ENCODE assay signal across 24 cellular contexts in the genomic region with DNA sequence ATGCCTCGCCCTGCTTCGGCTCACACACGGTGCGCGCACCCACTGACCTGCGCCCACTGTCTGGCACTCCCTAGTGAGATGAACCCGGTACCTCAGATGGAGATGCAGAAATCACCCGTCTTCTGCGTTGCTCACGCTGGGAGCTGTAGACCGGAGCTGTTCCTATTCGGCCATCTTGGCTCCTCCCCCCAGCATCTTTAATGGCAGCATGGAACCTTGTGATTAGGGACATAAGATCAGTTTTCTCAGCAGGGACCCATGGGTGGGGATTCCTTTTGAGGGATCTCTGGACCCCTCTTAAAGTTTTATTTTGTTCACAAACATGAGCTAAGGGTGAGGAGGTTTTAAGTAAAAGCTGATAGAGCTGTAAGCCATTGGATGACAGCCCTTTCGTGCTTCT. TPM values are rescaled to one million over a fixed set of nuclear protein-coding genes. Genes with fewer than 3 reads are reported as not detected.
"Had no signal": no experiment of that assay in that cellular context is flagged by ENCODE, and none has a peak within 500 bp of the region (broad histone marks: within the 10 kb centered on the region; RNA-seq: fewer than 3 reads in every experiment).

No MANE protein-coding gene starts in this region.

RNA-seq across cellular contexts. Expression of gene MGAM, which starts 9.8 kb away (rescaled TPM):
- total RNA-seq: activated CD8-positive, alpha-beta memory T cell treated with anti-CD3 and anti-CD28 coated beads, Interleukin-2, amount 10 ng/mL, durations not matched to agents 7 days and 5 days; activated CD8-positive, alpha-beta T cell treated with anti-CD3 and anti-CD28 coated beads, Interleukin-2, amount 10 ng/mL, durations not matched to agents 7 days and 5 days; activated T-helper 2 cell treated with anti-CD3 and anti-CD28 coated beads, Interferon-gamma antibody, Interleukin-2, Interleukin-4, amounts not matched to agents 10 μg/mL and 5 μg/mL and 100 μg/mL, durations not matched to agents 14 hours and 24 hours and 36 hours; endothelial cell of umbilical vein; fibroblast of lung had no signal
- polyA plus RNA-seq: endothelial cell of umbilical vein had no signal

RNA-seq across cellular contexts. Expression of gene TAS2R38, which starts 12.4 kb away (rescaled TPM):
- total RNA-seq: activated CD4-positive, alpha-beta T cell treated with anti-CD3 and anti-CD28 coated beads for 36 hours; activated CD8-positive, alpha-beta memory T cell treated with anti-CD3 and anti-CD28 coated beads, Interleukin-2, amount 10 ng/mL, durations not matched to agents 7 days and 5 days; activated CD8-positive, alpha-beta T cell treated with anti-CD3 and anti-CD28 coated beads, Interleukin-2, amount 10 ng/mL, durations not matched to agents 7 days and 5 days; activated T-helper 2 cell treated with anti-CD3 and anti-CD28 coated beads, Interferon-gamma antibody, Interleukin-2, Interleukin-4, amounts not matched to agents 10 μg/mL and 5 μg/mL and 100 μg/mL, durations not matched to agents 14 hours and 24 hours and 36 hours; chondrocyte; endothelial cell of umbilical vein; fibroblast of lung; fibroblast of villous mesenchyme; gastroesophageal sphincter; hepatocyte; kidney; left colon; liver; mucosa of gallbladder; occipital lobe; psoas muscle; sigmoid colon; subcutaneous adipose tissue; thoracic aorta; uterus had no signal
- polyA plus RNA-seq: endothelial cell of umbilical vein, esophagus, fibroblast of lung, hepatocyte, immature natural killer cell, liver, mammary epithelial cell, psoas muscle, sigmoid colon, small intestine had no signal

RNA-seq across cellular contexts. Expression of gene CLEC5A, which starts 39.2 kb away (rescaled TPM):
- total RNA-seq: activated CD4-positive, alpha-beta T cell treated with anti-CD3 and anti-CD28 coated beads for 36 hours; activated CD8-positive, alpha-beta memory T cell treated with anti-CD3 and anti-CD28 coated beads, Interleukin-2, amount 10 ng/mL, durations not matched to agents 7 days and 5 days; activated CD8-positive, alpha-beta T cell treated with anti-CD3 and anti-CD28 coated beads, Interleukin-2, amount 10 ng/mL, durations not matched to agents 7 days and 5 days; activated T-helper 2 cell treated with anti-CD3 and anti-CD28 coated beads, Interferon-gamma antibody, Interleukin-2, Interleukin-4, amounts not matched to agents 10 μg/mL and 5 μg/mL and 100 μg/mL, durations not matched to agents 14 hours and 24 hours and 36 hours; chondrocyte; endothelial cell of umbilical vein; fibroblast of lung; fibroblast of villous mesenchyme; hepatocyte; occipital lobe had no signal
- polyA plus RNA-seq: endothelial cell of umbilical vein, fibroblast of lung, hepatocyte, immature natural killer cell had no signal
